9 cellular contexts compared by ENCODE assay signal in genomic region chr5:172758077-172758835, GRCh38.
A peak's percentile ranks its signal among the peaks of the same experiment; 100 is the strongest.
DNase-seq lines count a peak whose midpoint lies in the region; FAIRE-seq and TF ChIP-seq lines count a peak whose summit lies in the region.
"Had no signal": no experiment of that assay in that cellular context is flagged by ENCODE, and none has a peak within 500 bp of the region (broad histone marks: within the 10 kb centered on the region; RNA-seq: fewer than 3 reads in every experiment).

No MANE protein-coding gene starts in this region.

- H3K4me1 ChIP-seq in subcutaneous abdominal adipose tissue (ENCODE audit: control insufficient read depth in 5 of 5, insufficient read depth in 5 of 5, low read length in 5 of 5): peaks cover 7 to 17% (median 14%) of the 10 kb centered on the region in 5 donors

- no peak overlapping the region for H3K4me3 ChIP-seq in astrocyte of the spinal cord (ENCODE audit: low read depth, low read length)
- peak overlapping the region; percentile 5 to 31 (median 29) for H3K4me3 ChIP-seq in subcutaneous abdominal adipose tissue (ENCODE audit: low read depth in 1 of 5, low read length in 5 of 5)
- H3K4me3 ChIP-seq in WERI-Rb-1 (ENCODE audit: low read depth, low read length): no peak overlapping the region
- H3K4me3 ChIP-seq: coronary artery had no signal

- no peaks in the 10 kb centered on the region for H3K27me3 ChIP-seq in subcutaneous abdominal adipose tissue (ENCODE audit: control insufficient read depth in 5 of 5, insufficient read depth in 4 of 5, low read length in 5 of 5)
- H3K27me3 ChIP-seq in WERI-Rb-1 (ENCODE audit: insufficient read depth, low read depth, severe bottlenecking): no peaks in the 10 kb centered on the region

- TF ChIP-seq CTCF in astrocyte of the spinal cord (IDR thresholded peaks at IDR 0.05; ENCODE audit: low read depth, low read length): peak; percentile 4
- no peak for TF ChIP-seq CTCF in WERI-Rb-1 (IDR thresholded peaks at IDR 0.05; ENCODE audit: low read depth, low read length)

- in situ Hi-C loops in astrocyte of the spinal cord (cut with HindIII; ENCODE audit: low sequenced_read_pairs): no loop called here

- FAIRE-seq in GM19239 (lab: Jason Lieb, UNC): no peak

- peak; percentile 76 for DNase-seq in HPDE6-E6E7 (ENCODE audit: extremely low spot score)
- DNase-seq in astrocyte of the spinal cord (ENCODE audit: low read depth, low spot score): peak; percentile 95
- DNase-seq in kidney glomerular epithelial cell (lab: John Stamatoyannopoulos, UW): peak; percentile 63
- no peak for DNase-seq in WERI-Rb-1
- no peak for DNase-seq in GM19239 (ENCODE audit: insufficient read length, low spot score)
- no peak for DNase-seq in hippocampal formation (lab: John Stamatoyannopoulos, UW)
- DNase-seq in NCI-H446 treated with DMSO at 0.1 percent for 48 hours (lab: John Stamatoyannopoulos, UW): no peak

- peak overlapping the region in 3 of 5 donors; percentile 45 to 61 (median 51) for H3K9ac ChIP-seq in subcutaneous abdominal adipose tissue (ENCODE audit: low read length in 5 of 5)

- H3K27ac ChIP-seq in subcutaneous abdominal adipose tissue (ENCODE audit: low read depth, low read length): peak overlapping the region; percentile 73
- H3K27ac ChIP-seq in WERI-Rb-1: no peak overlapping the region

- peaks cover 0 to 5% (median 0%) of the 10 kb centered on the region in 5 donors for H3K9me3 ChIP-seq in subcutaneous abdominal adipose tissue (ENCODE audit: control insufficient read depth in 5 of 5, low read length in 5 of 5)
- peaks cover 8% of the 10 kb centered on the region for H3K9me3 ChIP-seq in WERI-Rb-1 (ENCODE audit: severe bottlenecking)

- no peaks in the 10 kb centered on the region for H3K36me3 ChIP-seq in subcutaneous abdominal adipose tissue (ENCODE audit: control insufficient read depth in 5 of 5, insufficient read depth in 5 of 5, low read length in 5 of 5)
- H3K36me3 ChIP-seq in WERI-Rb-1: no peaks in the 10 kb centered on the region

Comparison
In these comparisons a context has a peak if more than half of its experiments do, and no peak if none do; other contexts are left out.
1. DNase-seq: peak in HPDE6-E6E7 (single experiment), astrocyte of the spinal cord (single experiment) and kidney glomerular epithelial cell (single experiment); none in WERI-Rb-1 (single experiment), GM19239 (single experiment), hippocampal formation (0 of 2) and NCI-H446 treated with DMSO at 0.1 percent for 48 hours (single experiment).
2. H3K4me3 ChIP-seq: peak in subcutaneous abdominal adipose tissue (5 of 5); none in astrocyte of the spinal cord (single experiment) and WERI-Rb-1 (single experiment).